In genomic region chrX:122771933-122772332, GRCh38 we compare ENCODE assay signal across 25 cellular contexts.
"Had no signal": no experiment of that assay in that cellular context is flagged by ENCODE, and none has a peak within 500 bp of the region (broad histone marks: within the 10 kb centered on the region; RNA-seq: fewer than 3 reads in every experiment).

No MANE protein-coding gene starts in this region.

- H3K4me3 ChIP-seq: left lung, lower lobe of right lung, pancreas, prostate gland, skin epidermis, spleen, suprapubic skin, thoracic aorta, tibial artery, uterus had no signal

- H3K27ac ChIP-seq: left lung, lower lobe of right lung, pancreas, prostate gland, skin epidermis, spleen, suprapubic skin, thoracic aorta, tibial artery, uterus had no signal

- FAIRE-seq: islet of Langerhans, kidney, pancreas had no signal

- ATAC-seq: left colon; left lung; lower lobe of right lung; naive thymus-derived CD8-positive, alpha-beta T cell; pancreas; right cardiac atrium; sciatic nerve; stimulated activated effector memory CD8-positive, alpha-beta T cell treated with anti-CD3 and anti-CD28 coated beads, Interleukin-12 subunit alpha, Interleukin-12 subunit beta, amount 100 ng/mL, for 72 hours had no signal

- H3K27me3 ChIP-seq: left lung, pancreas, spleen, suprapubic skin, tibial artery, uterus had no signal

- H3K4me1 ChIP-seq: left lung, lower lobe of right lung, pancreas, prostate gland, spleen, suprapubic skin, tibial artery, uterus had no signal

- H3K36me3 ChIP-seq: left lung, lower lobe of right lung, pancreas, prostate gland, spleen, suprapubic skin, thoracic aorta, tibial artery, uterus had no signal

- H3K9me3 ChIP-seq: left lung, lower lobe of right lung, pancreas, prostate gland, suprapubic skin, thoracic aorta, uterus had no signal

- DNase-seq: immature natural killer cell; kidney; left colon; left lung; lower lobe of right lung; mammary epithelial cell; mesenchymal stem cell; naive thymus-derived CD8-positive, alpha-beta T cell; nucleus accumbens; pancreas; posterior cingulate gyrus; retina; right cardiac atrium; spleen; stimulated activated CD4-positive, alpha-beta T cell treated with anti-CD3 and anti-CD28 coated beads, Interleukin-4, amount 100 ng/mL, for 24 hours; stimulated activated naive CD4-positive, alpha-beta T cell; tibial artery; uterus had no signal
